Comparison of ENCODE assay signal across 1 cellular context in genomic region chr15:44663410-44664272, GRCh38.
TF ChIP-seq lines count a peak whose summit lies in the region.

SPG11 (minus strand) TSS chr15:44663662; CDS start chr15:44663647, 15 bp downstream.

TF ChIP-seq in K562, 482 proteins besides CTCF, POLR2A, EP300 and RAD21 (continued from another document and continues in another):
- TF ChIP-seq ZNF280A (IDR thresholded peaks at IDR 0.05; ENCODE audit: low read depth, partially characterized antibody) (no peak), BRF1 (IDR thresholded peaks at IDR 0.05; ENCODE audit: borderline replicate concordance, extremely low read depth, insufficient read length) (no peak), MCM7 (IDR thresholded peaks at IDR 0.05) (no peak), CBX3 (IDR thresholded peaks at IDR 0.05; ENCODE audit: borderline replicate concordance in 1 of 2, low read length in 2 of 2) (peak in 1 of 2 experiments; percentile 88; a peak in 1 of 3 replicates), KLF1 (tag; IDR thresholded peaks at IDR 0.05) (peak; percentile 71), CCNT2 (IDR thresholded peaks at IDR 0.05; ENCODE audit: borderline replicate concordance, extremely low read depth, insufficient read length, low read depth, low read length) (peak; percentile 77), KLF16 (IDR thresholded peaks at IDR 0.05) (no peak; the same call in 1 of the 2 replicates), TBP (optimal IDR thresholded peaks at IDR 0.05; ENCODE audit: low read depth, low read length) (peak; percentile 91), DDX20 (tag; IDR thresholded peaks at IDR 0.05; ENCODE audit: low read depth) (peak; percentile 48; the same call in 1 of the 2 replicates), SMARCC2 (IDR thresholded peaks at IDR 0.05; ENCODE audit: low read depth) (no peak), LARP7 (IDR thresholded peaks at IDR 0.05) (no peak), KAT8 (IDR thresholded peaks at IDR 0.05; ENCODE audit: low read depth) (no peak), ZNF143 (CRISPR knock-in tag; IDR thresholded peaks at IDR 0.05) (peak; percentile 55; the same call in 1 of the 2 replicates), SNIP1 (IDR thresholded peaks at IDR 0.05; ENCODE audit: low read depth) (no peak), SRSF9 (IDR thresholded peaks at IDR 0.05; ENCODE audit: borderline replicate concordance, low read depth, low read length) (no peak), SMC3 (conservative IDR thresholded peaks at IDR 0.05; ENCODE audit: insufficient read depth, low read depth, low read length) (peak; percentile 92), HLTF (IDR thresholded peaks at IDR 0.05) (no peak), E2F1 (CRISPR knock-in tag; IDR thresholded peaks at IDR 0.05) (peak; percentile 80; the same call in 1 of the 2 replicates), CBX1 (IDR thresholded peaks at IDR 0.05; ENCODE audit: low read depth) (0 out of 2 replicates have a peak, but pooled peaks have one; percentile 72), ZKSCAN3 (CRISPR knock-in tag; IDR thresholded peaks at IDR 0.05) (no peak), ZNF764 (CRISPR knock-in tag; IDR thresholded peaks at IDR 0.05; ENCODE audit: low read depth) (no peak), ZNF77 (CRISPR knock-in tag; IDR thresholded peaks at IDR 0.05) (no peak), TRIM24 (IDR thresholded peaks at IDR 0.05) (peak in 1 of 2 experiments; percentile 54; a peak in 1 of 4 replicates), ZNF551 (CRISPR knock-in tag; IDR thresholded peaks at IDR 0.05) (no peak), RBM17 (IDR thresholded peaks at IDR 0.05; ENCODE audit: borderline replicate concordance, low read depth, low read length) (no peak), HIVEP1 (CRISPR knock-in tag; IDR thresholded peaks at IDR 0.05) (no peak), WHSC1 (IDR thresholded peaks at IDR 0.05; ENCODE audit: low read length) (peak; percentile 66), ZNF398 (CRISPR knock-in tag; IDR thresholded peaks at IDR 0.05) (no peak), GABPA (tag; conservative IDR thresholded peaks at IDR 0.05; ENCODE audit: low read depth) (peak; percentile 95), CXXC5 (CRISPR knock-in tag; IDR thresholded peaks at IDR 0.05) (peak; percentile 86), ZNF133 (CRISPR knock-in tag; IDR thresholded peaks at IDR 0.05) (no peak), TBL1XR1 (IDR thresholded peaks at IDR 0.05; ENCODE audit: low read length in 2 of 2) (no peak), SMAD4 (CRISPR knock-in tag; conservative IDR thresholded peaks at IDR 0.05) (peak; percentile 88), ZBTB43 (CRISPR knock-in tag; IDR thresholded peaks at IDR 0.05) (peak; percentile 47; the same call in 1 of the 2 replicates), SNAPC5 (CRISPR knock-in tag; IDR thresholded peaks at IDR 0.05) (no peak), NCOA1 (IDR thresholded peaks at IDR 0.05; ENCODE audit: low read depth) (peak; percentile 5; the same call in 1 of the 2 replicates), SMARCA4 (IDR thresholded peaks at IDR 0.05) (peak; percentile 51), HMG20A (CRISPR knock-in tag; conservative IDR thresholded peaks at IDR 0.05) (no peak), PURB (CRISPR knock-in tag; IDR thresholded peaks at IDR 0.05; ENCODE audit: low read depth) (no peak), SMAD1 (IDR thresholded peaks at IDR 0.05; ENCODE audit: low read depth, low read length, partially characterized antibody) (peak; percentile 49), SPI1 (IDR thresholded peaks at IDR 0.05; ENCODE audit: borderline replicate concordance, low read depth, low read length) (0 out of 2 replicates have a peak, but pooled peaks have one; percentile 39)
- TF ChIP-seq, protein P1, sequence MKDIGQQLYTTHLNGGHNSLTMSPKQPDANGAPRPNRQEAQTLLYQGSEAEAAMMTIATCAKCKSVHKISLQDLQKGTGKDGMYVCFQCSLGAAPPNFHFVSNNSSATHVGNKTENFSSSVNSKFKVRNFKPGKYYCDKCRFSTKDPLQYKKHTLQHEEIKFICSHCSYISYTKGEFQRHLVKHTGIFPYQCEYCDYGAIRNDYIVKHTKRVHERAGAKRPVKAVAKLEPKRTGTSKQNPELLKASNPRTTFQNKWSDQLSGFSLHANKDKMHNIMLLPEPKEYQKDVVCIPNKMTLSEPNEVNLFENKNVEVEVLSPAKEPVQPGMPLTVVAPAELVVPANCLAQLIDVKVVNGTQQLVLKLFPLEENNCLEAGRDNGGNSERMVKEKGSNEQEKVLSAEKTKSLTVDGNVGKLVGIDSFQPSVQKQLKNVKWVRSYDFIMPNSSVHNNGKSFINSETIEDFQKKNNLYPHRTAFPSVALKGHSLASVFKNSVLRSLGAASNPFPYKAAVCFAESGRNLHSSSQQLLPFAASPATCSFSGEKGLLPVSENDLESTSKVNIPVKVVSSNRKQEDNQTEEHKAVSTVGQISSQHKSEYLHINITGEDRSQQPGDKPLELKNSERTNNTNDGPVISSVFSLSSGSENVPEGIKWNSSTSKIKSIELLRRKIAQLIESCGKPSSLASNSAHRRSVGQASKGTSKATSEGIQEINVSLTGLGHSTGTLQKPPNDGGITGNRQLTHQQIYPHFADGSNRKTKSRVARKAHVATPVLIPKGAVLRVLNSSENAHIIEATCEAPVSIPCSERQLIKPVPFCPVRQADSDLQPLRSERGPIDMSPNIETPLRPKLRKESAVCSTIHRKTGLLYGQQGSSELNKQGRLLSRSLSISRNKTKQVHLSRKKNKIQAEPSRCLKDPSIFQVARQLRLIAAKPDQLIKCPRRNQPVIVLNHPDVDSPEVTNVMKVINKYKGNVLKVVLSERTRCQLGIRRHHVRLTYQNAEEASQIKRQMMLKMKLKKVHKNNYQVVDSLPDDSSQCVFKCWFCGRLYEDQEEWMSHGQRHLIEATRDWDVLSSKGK (CRISPR knock-in tag; IDR thresholded peaks at IDR 0.05), result no peak
- TF ChIP-seq, protein P2, sequence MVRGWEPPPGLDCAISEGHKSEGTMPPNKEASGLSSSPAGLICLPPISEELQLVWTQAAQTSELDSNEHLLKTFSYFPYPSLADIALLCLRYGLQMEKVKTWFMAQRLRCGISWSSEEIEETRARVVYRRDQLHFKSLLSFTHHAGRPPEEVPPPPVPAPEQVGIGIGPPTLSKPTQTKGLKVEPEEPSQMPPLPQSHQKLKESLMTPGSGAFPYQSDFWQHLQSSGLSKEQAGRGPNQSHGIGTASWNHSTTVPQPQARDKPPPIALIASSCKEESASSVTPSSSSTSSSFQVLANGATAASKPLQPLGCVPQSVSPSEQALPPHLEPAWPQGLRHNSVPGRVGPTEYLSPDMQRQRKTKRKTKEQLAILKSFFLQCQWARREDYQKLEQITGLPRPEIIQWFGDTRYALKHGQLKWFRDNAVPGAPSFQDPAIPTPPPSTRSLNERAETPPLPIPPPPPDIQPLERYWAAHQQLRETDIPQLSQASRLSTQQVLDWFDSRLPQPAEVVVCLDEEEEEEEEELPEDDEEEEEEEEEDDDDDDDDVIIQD (CRISPR knock-in tag; IDR thresholded peaks at IDR 0.05), result no peak
- TF ChIP-seq, protein P3, sequence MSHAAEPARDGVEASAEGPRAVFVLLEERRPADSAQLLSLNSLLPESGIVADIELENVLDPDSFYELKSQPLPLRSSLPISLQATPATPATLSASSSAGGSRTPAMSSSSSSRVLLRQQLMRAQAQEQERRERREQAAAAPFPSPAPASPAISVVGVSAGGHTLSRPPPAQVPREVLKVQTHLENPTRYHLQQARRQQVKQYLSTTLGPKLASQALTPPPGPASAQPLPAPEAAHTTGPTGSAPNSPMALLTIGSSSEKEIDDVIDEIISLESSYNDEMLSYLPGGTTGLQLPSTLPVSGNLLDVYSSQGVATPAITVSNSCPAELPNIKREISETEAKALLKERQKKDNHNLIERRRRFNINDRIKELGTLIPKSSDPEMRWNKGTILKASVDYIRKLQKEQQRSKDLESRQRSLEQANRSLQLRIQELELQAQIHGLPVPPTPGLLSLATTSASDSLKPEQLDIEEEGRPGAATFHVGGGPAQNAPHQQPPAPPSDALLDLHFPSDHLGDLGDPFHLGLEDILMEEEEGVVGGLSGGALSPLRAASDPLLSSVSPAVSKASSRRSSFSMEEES (CRISPR knock-in tag; IDR thresholded peaks at IDR 0.05), result peak; percentile 85
- TF ChIP-seq, protein P4, sequence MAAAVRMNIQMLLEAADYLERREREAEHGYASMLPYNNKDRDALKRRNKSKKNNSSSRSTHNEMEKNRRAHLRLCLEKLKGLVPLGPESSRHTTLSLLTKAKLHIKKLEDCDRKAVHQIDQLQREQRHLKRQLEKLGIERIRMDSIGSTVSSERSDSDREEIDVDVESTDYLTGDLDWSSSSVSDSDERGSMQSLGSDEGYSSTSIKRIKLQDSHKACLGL (CRISPR knock-in tag; IDR thresholded peaks at IDR 0.05; ENCODE audit: borderline replicate concordance, poor library complexity, severe bottlenecking), result no peak
- TF ChIP-seq, protein P5, sequence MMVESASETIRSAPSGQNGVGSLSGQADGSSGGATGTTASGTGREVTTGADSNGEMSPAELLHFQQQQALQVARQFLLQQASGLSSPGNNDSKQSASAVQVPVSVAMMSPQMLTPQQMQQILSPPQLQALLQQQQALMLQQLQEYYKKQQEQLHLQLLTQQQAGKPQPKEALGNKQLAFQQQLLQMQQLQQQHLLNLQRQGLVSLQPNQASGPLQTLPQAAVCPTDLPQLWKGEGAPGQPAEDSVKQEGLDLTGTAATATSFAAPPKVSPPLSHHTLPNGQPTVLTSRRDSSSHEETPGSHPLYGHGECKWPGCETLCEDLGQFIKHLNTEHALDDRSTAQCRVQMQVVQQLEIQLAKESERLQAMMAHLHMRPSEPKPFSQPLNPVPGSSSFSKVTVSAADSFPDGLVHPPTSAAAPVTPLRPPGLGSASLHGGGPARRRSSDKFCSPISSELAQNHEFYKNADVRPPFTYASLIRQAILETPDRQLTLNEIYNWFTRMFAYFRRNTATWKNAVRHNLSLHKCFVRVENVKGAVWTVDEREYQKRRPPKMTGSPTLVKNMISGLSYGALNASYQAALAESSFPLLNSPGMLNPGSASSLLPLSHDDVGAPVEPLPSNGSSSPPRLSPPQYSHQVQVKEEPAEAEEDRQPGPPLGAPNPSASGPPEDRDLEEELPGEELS (CRISPR knock-in tag; IDR thresholded peaks at IDR 0.05; ENCODE audit: borderline replicate concordance), result peak; percentile 97
- TF ChIP-seq, protein P6, sequence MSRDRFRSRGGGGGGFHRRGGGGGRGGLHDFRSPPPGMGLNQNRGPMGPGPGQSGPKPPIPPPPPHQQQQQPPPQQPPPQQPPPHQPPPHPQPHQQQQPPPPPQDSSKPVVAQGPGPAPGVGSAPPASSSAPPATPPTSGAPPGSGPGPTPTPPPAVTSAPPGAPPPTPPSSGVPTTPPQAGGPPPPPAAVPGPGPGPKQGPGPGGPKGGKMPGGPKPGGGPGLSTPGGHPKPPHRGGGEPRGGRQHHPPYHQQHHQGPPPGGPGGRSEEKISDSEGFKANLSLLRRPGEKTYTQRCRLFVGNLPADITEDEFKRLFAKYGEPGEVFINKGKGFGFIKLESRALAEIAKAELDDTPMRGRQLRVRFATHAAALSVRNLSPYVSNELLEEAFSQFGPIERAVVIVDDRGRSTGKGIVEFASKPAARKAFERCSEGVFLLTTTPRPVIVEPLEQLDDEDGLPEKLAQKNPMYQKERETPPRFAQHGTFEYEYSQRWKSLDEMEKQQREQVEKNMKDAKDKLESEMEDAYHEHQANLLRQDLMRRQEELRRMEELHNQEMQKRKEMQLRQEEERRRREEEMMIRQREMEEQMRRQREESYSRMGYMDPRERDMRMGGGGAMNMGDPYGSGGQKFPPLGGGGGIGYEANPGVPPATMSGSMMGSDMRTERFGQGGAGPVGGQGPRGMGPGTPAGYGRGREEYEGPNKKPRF (IDR thresholded peaks at IDR 0.05; ENCODE audit: low read depth, low read length), result no peak
